ENCODE assay signal across 8 cellular contexts in the genomic region with DNA sequence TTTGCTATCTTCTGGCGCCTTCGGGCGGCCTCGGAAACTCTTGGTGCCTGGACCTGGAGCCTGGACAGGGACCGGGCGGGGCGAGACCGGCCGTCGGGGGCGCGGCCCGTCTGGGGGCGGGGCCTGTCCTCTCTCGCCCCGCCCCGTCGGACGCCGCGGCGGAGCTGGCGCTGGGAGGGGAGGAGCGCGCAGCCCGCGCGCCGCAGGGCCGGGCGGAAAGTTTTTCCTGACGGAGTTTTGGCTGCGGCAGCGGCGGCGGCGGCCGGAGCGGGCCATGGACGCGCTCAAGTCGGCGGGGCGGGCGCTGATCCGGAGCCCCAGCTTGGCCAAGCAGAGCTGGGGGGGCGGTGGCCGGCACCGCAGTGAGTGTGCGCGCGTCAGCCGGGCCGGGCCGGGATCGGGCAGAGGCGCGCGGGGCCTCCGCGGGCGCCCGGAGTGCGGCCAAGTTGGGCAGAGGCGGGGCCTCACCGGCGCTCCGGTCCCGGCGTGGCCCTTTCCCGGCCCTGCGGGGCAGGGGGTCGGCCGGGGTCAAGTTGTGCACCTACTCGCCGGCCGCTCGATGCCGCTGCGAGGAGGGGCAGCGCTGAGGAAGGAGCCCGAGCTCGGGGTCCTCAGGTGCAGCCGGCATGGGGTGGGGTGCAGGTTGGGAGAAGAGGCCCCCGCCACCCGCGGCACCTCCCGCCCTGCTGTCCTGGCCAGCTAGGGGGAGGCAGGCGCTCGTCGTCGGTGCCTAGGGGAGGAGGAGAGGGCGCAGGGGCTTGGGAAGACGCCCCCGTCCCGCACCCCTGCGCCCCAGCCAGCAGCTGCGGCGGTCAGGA.
DNase-seq lines count a peak whose midpoint lies in the region; ATAC-seq and TF ChIP-seq lines count a peak whose summit lies in the region.

LDLRAP1 (plus strand) TSS at position 182 of the 818 bp plus-strand sequence; CDS start at position 275, 93 bp downstream.

- peak; percentile 78 for TF ChIP-seq POLR2A in GM15510 (IDR thresholded peaks at IDR 0.05; ENCODE audit: borderline replicate concordance, extremely low read depth, insufficient read length)

- DNase-seq in NCI-H345 (lab: John Stamatoyannopoulos, UW) (peak; percentile 57), medulla oblongata (ENCODE audit: extremely low spot score) (peak; percentile 87), NCI-H526 treated with DMSO at 0.1 percent for 48 hours (lab: John Stamatoyannopoulos, UW) (no peak)
- peak; percentile 85 for DNase-seq in activated CD8-positive, alpha-beta memory T cell treated with anti-CD3 and anti-CD28 coated beads for 24 hours
- DNase-seq in stimulated activated CD4-positive, alpha-beta T cell treated with anti-CD3 and anti-CD28 coated beads, TNF-alpha, amount 100 ng/mL, for 4 hours (ENCODE audit: low read depth in 3 of 3), result peak in 2 of 3 experiments; percentile 36 to 51

- ATAC-seq in HG02759 (IDR thresholded peaks at IDR 0.05; ENCODE audit: unreplicated experiment), result peak; percentile 91

- no peaks in the 10 kb centered on the region for H3K36me3 ChIP-seq in endocrine pancreas (ENCODE audit: control insufficient read depth, insufficient read depth, low read length)

- no peaks in the 10 kb centered on the region for H3K27me3 ChIP-seq in endocrine pancreas (ENCODE audit: control insufficient read depth, insufficient read depth, low read length)

- H3K4me3 ChIP-seq in endocrine pancreas (ENCODE audit: control insufficient read depth, insufficient read depth, low read length), result peak within 1 kb of the TSS; percentile 5

- H3K9me3 ChIP-seq in endocrine pancreas (ENCODE audit: control insufficient read depth, low read length), result no peaks in the 10 kb centered on the region

- peak within 1 kb of the TSS; percentile 71 for H3K9ac ChIP-seq in endocrine pancreas (ENCODE audit: control insufficient read depth, insufficient read depth, low read length)

- no peaks in the 10 kb centered on the region for H3K4me1 ChIP-seq in endocrine pancreas (ENCODE audit: control insufficient read depth, insufficient read depth, low read length)
